29 cellular contexts compared by ENCODE assay signal in genomic region chrX:154295664-154296310, GRCh38. TPM values are rescaled to one million over a fixed set of nuclear protein-coding genes. Genes with fewer than 3 reads are reported as not detected.
DNase-seq lines count a peak whose midpoint lies in the region; ATAC-seq, FAIRE-seq and TF ChIP-seq lines count a peak whose summit lies in the region.
"Had no signal": no experiment of that assay in that cellular context is flagged by ENCODE, and none has a peak within 500 bp of the region (broad histone marks: within the 10 kb centered on the region; RNA-seq: fewer than 3 reads in every experiment).

Gene TKTL1, plus strand, starts transcription at chrX:154295795. Its CDS starts 65 bp downstream, at chrX:154295860.

- H3K4me3 ChIP-seq in K562 (no peak within 1 kb of the TSS), neural progenitor cell (no peak within 1 kb of the TSS), SK-N-SH (ENCODE audit: low read depth in 2 of 2, low read length in 1 of 2) (no peak within 1 kb of the TSS)

- H4K20me1 ChIP-seq in K562 (replicated peaks; ENCODE audit: control insufficient read depth, insufficient read depth, low read length), result no peaks in the 10 kb centered on the region
- H4K20me1 ChIP-seq in neural progenitor cell (ENCODE audit: low read depth), result no peaks in the 10 kb centered on the region
- no peaks in the 10 kb centered on the region for H4K20me1 ChIP-seq in SK-N-SH (ENCODE audit: insufficient read depth)

- no peak for DNase-seq in activated CD4-positive, alpha-beta T cell treated with anti-CD3 and anti-CD28 coated beads, Interleukin-2, amount 10 ng/mL, durations not matched to agents 7 days and 5 days
- no peak for DNase-seq in activated CD4-positive, alpha-beta T cell treated with anti-CD3 and anti-CD28 coated beads, Interleukin-2, amount 50 U/mL, for 48 hours
- DNase-seq in CD14-positive monocyte (ENCODE audit: low spot score) (no peak), K562 (ENCODE audit: extremely low read depth in 1 of 4, low spot score in 3 of 4) (no peak), neural progenitor cell (ENCODE audit: low spot score) (no peak), HuH-7.5 (ENCODE audit: low spot score) (no peak), SK-N-SH (no peak)
- DNase-seq: Calu3; DMS79 treated with DMSO at 0.1 percent for 48 hours; GF-D8; GOT3; HCEC 1CT; Karpas-422; NCI-H1092 treated with DMSO at 0.1 percent for 48 hours; NCI-H1436; NCI-H187 treated with DMSO at 0.1 percent for 48 hours; NCI-H2107; NCI-H446; NCI-H524 treated with DMSO at 0.1 percent for 48 hours; NCI-H82; NK-92 treated with Interleukin-12 subunit alpha and Interleukin-12 subunit beta, amount 100 ng/mL, for 24 hours; PC-3; SHP77 had no signal

- WGBS in K562 (ENCODE audit: insufficient coverage, low coverage, missing lambda C conversion rate), result 83% methylated on average over 27 of the region's 37 CpGs
- WGBS in SK-N-SH (ENCODE audit: low lambda C conversion rate), result 92% methylated on average over 17 of the region's 37 CpGs

- in situ Hi-C loops in K562 (cut with MboI), result no loop called here

- no peak within 1 kb of the TSS for H2AFZ ChIP-seq in K562 (ENCODE audit: low read depth, low read length)
- H2AFZ ChIP-seq in neural progenitor cell (replicated peaks), result no peak within 1 kb of the TSS
- no peak within 1 kb of the TSS for H2AFZ ChIP-seq in SK-N-SH (ENCODE audit: low read depth)

- TF ChIP-seq EP300 in K562 (IDR thresholded peaks at IDR 0.05; ENCODE audit: low read length), result no peak
- TF ChIP-seq EP300 in SK-N-SH (IDR thresholded peaks at IDR 0.05; ENCODE audit: borderline replicate concordance in 1 of 2, low read depth in 1 of 2, low read length in 1 of 2), result no peak

- H3K4me1 Mint-ChIP-seq in activated CD4-positive, alpha-beta T cell treated with anti-CD3 and anti-CD28 coated beads, Interleukin-2, amount 10 ng/mL, durations not matched to agents 7 days and 5 days, result no peaks in the 10 kb centered on the region
- H3K4me1 Mint-ChIP-seq in CD14-positive monocyte (peaks cover 28% of the 10 kb centered on the region), neural progenitor cell (no peaks in the 10 kb centered on the region)

- intact Hi-C loops in CD14-positive monocyte (cut with micrococcal nuclease) (no loop called here), K562 (cut with micrococcal nuclease) (no loop called here)

- no peak within 1 kb of the TSS for H3K9ac ChIP-seq in K562 (ENCODE audit: insufficient read depth in 1 of 2, low read depth in 2 of 2, low read length in 2 of 2)
- H3K9ac ChIP-seq in neural progenitor cell, result no peak within 1 kb of the TSS
- no peak within 1 kb of the TSS for H3K9ac ChIP-seq in SK-N-SH

- TF ChIP-seq POLR2A in K562 (conservative IDR thresholded peaks at IDR 0.05), result no peak

- TF ChIP-seq RAD21 in K562 (CRISPR knock-in tag; conservative IDR thresholded peaks at IDR 0.05 in 1 of 2, IDR thresholded peaks at IDR 0.05 in 1 of 2), result no peak
- no peak for TF ChIP-seq RAD21 in SK-N-SH (IDR thresholded peaks at IDR 0.05; ENCODE audit: low read length)

- H3K27ac ChIP-seq in K562 (ENCODE audit: extremely low read depth, low read depth, low read length) (no peak within 1 kb of the TSS), neural progenitor cell (no peak within 1 kb of the TSS), SK-N-SH (ENCODE audit: low read depth in 2 of 2, low read length in 1 of 2) (no peak within 1 kb of the TSS)
- H3K27ac ChIP-seq: 22Rv1, C4-2B had no signal

- H3K4me2 ChIP-seq in K562 (ENCODE audit: insufficient read depth, low read length) (no peak within 1 kb of the TSS), neural progenitor cell (no peak within 1 kb of the TSS), SK-N-SH (no peak within 1 kb of the TSS)

- no TSS peak for BruUV-seq in K562 (replicated peaks; lab: Mats Ljungman, UMichigan)

- no peak for TF ChIP-seq CTCF in CD14-positive monocyte (IDR thresholded peaks at IDR 0.05)
- TF ChIP-seq CTCF in K562 (IDR thresholded peaks at IDR 0.05 in 2 of 3, conservative IDR thresholded peaks at IDR 0.05 in 1 of 3; ENCODE audit: insufficient read depth in 2 of 3, low read depth in 1 of 3, low read length in 3 of 3), result no peak
- TF ChIP-seq CTCF in neural progenitor cell (IDR thresholded peaks at IDR 0.05), result no peak
- no peak for TF ChIP-seq CTCF in SK-N-SH (IDR thresholded peaks at IDR 0.05)

- H3K9me3 Mint-ChIP-seq in activated CD4-positive, alpha-beta T cell treated with anti-CD3 and anti-CD28 coated beads, Interleukin-2, amount 10 ng/mL, durations not matched to agents 7 days and 5 days, result no peaks in the 10 kb centered on the region
- peaks cover 0 to 26% (median 8%) of the 10 kb centered on the region in 7 donors for H3K9me3 Mint-ChIP-seq in CD14-positive monocyte
- peaks cover 30% of the 10 kb centered on the region for H3K9me3 Mint-ChIP-seq in neural progenitor cell

- H3K4me3 Mint-ChIP-seq in activated CD4-positive, alpha-beta T cell treated with anti-CD3 and anti-CD28 coated beads, Interleukin-2, amount 10 ng/mL, durations not matched to agents 7 days and 5 days, result no peak within 1 kb of the TSS
- H3K4me3 Mint-ChIP-seq in CD14-positive monocyte, result peak within 1 kb of the TSS in 1 of 2 donors; percentile 37
- H3K4me3 Mint-ChIP-seq in neural progenitor cell, result no peak within 1 kb of the TSS
- H3K4me3 Mint-ChIP-seq: B cell had no signal

- H3K9me1 ChIP-seq in K562 (ENCODE audit: control insufficient read depth, insufficient read depth, low read length), result no peaks in the 10 kb centered on the region

- H3F3A ChIP-seq in neural progenitor cell (ENCODE audit: low read depth) (no peaks in the 10 kb centered on the region), SK-N-SH (replicated peaks; ENCODE audit: insufficient read depth) (no peaks in the 10 kb centered on the region)

- no peaks in the 10 kb centered on the region for H3K36me3 Mint-ChIP-seq in activated CD4-positive, alpha-beta T cell treated with anti-CD3 and anti-CD28 coated beads, Interleukin-2, amount 10 ng/mL, durations not matched to agents 7 days and 5 days (ENCODE audit: low read depth)
- no peaks in the 10 kb centered on the region for H3K36me3 Mint-ChIP-seq in CD14-positive monocyte
- H3K36me3 Mint-ChIP-seq in neural progenitor cell, result no peaks in the 10 kb centered on the region

- H3K27me3 Mint-ChIP-seq in activated CD4-positive, alpha-beta T cell treated with anti-CD3 and anti-CD28 coated beads, Interleukin-2, amount 10 ng/mL, durations not matched to agents 7 days and 5 days, result no peaks in the 10 kb centered on the region
- H3K27me3 Mint-ChIP-seq in CD14-positive monocyte (ENCODE audit: low read depth in 3 of 3), result peaks cover 0 to 11% (median 0%) of the 10 kb centered on the region in 3 donors
- peaks cover 7% of the 10 kb centered on the region for H3K27me3 Mint-ChIP-seq in neural progenitor cell (ENCODE audit: insufficient read depth, low read depth)
- H3K27me3 Mint-ChIP-seq: B cell had no signal

- FAIRE-seq in K562 (lab: Jason Lieb, UNC), result no peak
- FAIRE-seq: GM12891 had no signal

- H3K27me3 ChIP-seq in K562 (ENCODE audit: control insufficient read depth in 2 of 2, insufficient read depth in 2 of 2, low read length in 2 of 2) (no peaks in the 10 kb centered on the region), neural progenitor cell (no peaks in the 10 kb centered on the region), SK-N-SH (ENCODE audit: insufficient read depth) (no peaks in the 10 kb centered on the region; the same call in 1 of the 2 replicates)

- H3K27ac Mint-ChIP-seq in activated CD4-positive, alpha-beta T cell treated with anti-CD3 and anti-CD28 coated beads, Interleukin-2, amount 10 ng/mL, durations not matched to agents 7 days and 5 days, result peak within 1 kb of the TSS; percentile 36
- H3K27ac Mint-ChIP-seq in CD14-positive monocyte, result peak within 1 kb of the TSS in 5 of 7 donors; percentile 2 to 82 (median 69)
- peak within 1 kb of the TSS; percentile 42 for H3K27ac Mint-ChIP-seq in neural progenitor cell
- H3K27ac Mint-ChIP-seq: B cell had no signal

- H3K36me3 ChIP-seq in K562 (ENCODE audit: control insufficient read depth, insufficient read depth, low read length), result no peaks in the 10 kb centered on the region
- H3K36me3 ChIP-seq in neural progenitor cell, result no peaks in the 10 kb centered on the region
- H3K36me3 ChIP-seq in SK-N-SH (replicated peaks in 1 of 2; ENCODE audit: control insufficient read depth in 1 of 2, insufficient read depth in 2 of 2, low read length in 1 of 2), result no peaks in the 10 kb centered on the region

- CTCF ChIA-PET in activated CD4-positive, alpha-beta T cell treated with anti-CD3 and anti-CD28 coated beads, Interleukin-2, amount 10 ng/mL, durations not matched to agents 7 days and 5 days (lab: Charles Lee), result no interaction called here
- CTCF ChIA-PET in K562 (lab: Yijun Ruan, JAX; ENCODE audit: low intra/inter-chr PET ratio) (no interaction called here), SK-N-SH (lab: Yijun Ruan, JAX) (interaction anchor here (0.7 kb wide), 1 partner anchor 12 kb away, joined by 3 read pairs; no protein-coding TSS in a partner anchor)

- POLR2A ChIA-PET in activated CD4-positive, alpha-beta T cell treated with anti-CD3 and anti-CD28 coated beads, Interleukin-2, amount 10 ng/mL, durations not matched to agents 7 days and 5 days (lab: Charles Lee), result no interaction called here
- POLR2A ChIA-PET in K562 (lab: Yijun Ruan, JAX), result interaction anchor here (1.0 kb wide), 1 partner anchor 269 kb away, joined by 4 read pairs; no protein-coding TSS in a partner anchor
- POLR2A ChIA-PET in SK-N-SH (lab: Yijun Ruan, JAX), result no interaction called here

- H3K9me2 ChIP-seq in SK-N-SH, result no peaks in the 10 kb centered on the region

- H3K79me2 ChIP-seq in K562 (ENCODE audit: control insufficient read depth, insufficient read depth, low read length) (no peaks in the 10 kb centered on the region), neural progenitor cell (ENCODE audit: low read depth) (no peaks in the 10 kb centered on the region), SK-N-SH (ENCODE audit: insufficient read depth) (no peaks in the 10 kb centered on the region)

- ATAC-seq in K562, result no peak
- no peak for ATAC-seq in HG03025 (IDR thresholded peaks at IDR 0.05; ENCODE audit: low FRiP score, unreplicated experiment)
- ATAC-seq: PC-3 had no signal

- H3K4me1 ChIP-seq in K562 (replicated peaks in 1 of 2; ENCODE audit: control insufficient read depth in 2 of 2, insufficient read depth in 2 of 2, low read length in 2 of 2) (peaks cover 0 to 9% of the 10 kb centered on the region in 2 experiments; a peak in 1 of 5 replicates), neural progenitor cell (no peaks in the 10 kb centered on the region), SK-N-SH (ENCODE audit: control insufficient read depth in 1 of 2, insufficient read depth in 2 of 2, low read depth in 1 of 2, low read length in 1 of 2) (no peaks in the 10 kb centered on the region)

- no peaks in the 10 kb centered on the region for H3K9me3 ChIP-seq in K562 (replicated peaks; ENCODE audit: control insufficient read depth, insufficient read depth, low read depth, low read length)
- H3K9me3 ChIP-seq in neural progenitor cell (ENCODE audit: low read depth), result peaks cover 7% of the 10 kb centered on the region
- no peaks in the 10 kb centered on the region for H3K9me3 ChIP-seq in SK-N-SH

RNA-seq across cellular contexts. Expression of gene TKTL1, which starts in this region (rescaled TPM):
- total RNA-seq in activated CD4-positive, alpha-beta T cell treated with anti-CD3 and anti-CD28 coated beads, Interleukin-2, amount 10 ng/mL, durations not matched to agents 7 days and 5 days, result 1 to 10 TPM; 4.2 to 5.2 TPM
- polyA plus RNA-seq in CD14-positive monocyte (under 1 TPM; 0.20 to 0.60 TPM), K562 (2011; rRNA removed) (0.18 and 0.64 TPM in 2 replicates), K562 (2014; fragmentation: Illumina TruSeq; extraction: Trizol) (0.51 and 0.71 TPM in 2 replicates), K562 (2014; fragmentation: Nextera tagmentation; extraction: Ambion mirVana) (under 1 TPM; 0.18 to 0.71 TPM), K562 (2014; rRNA removed) (0.38 and 0.62 TPM in 2 replicates), SK-N-SH (2012; rRNA removed) (0.02 TPM in 1 of 2 replicates, not detected in the other)
- not detected in 2 replicates for total RNA-seq in K562 (2011; cell fraction: chromatin; rRNA removed; ENCODE audit: low replicate concordance)
- not detected in 2 replicates for total RNA-seq in K562 (2011; cell fraction: nucleolus; rRNA removed)
- total RNA-seq in K562 (2011; cell fraction: nucleoplasm; rRNA removed), result 0.66 TPM in 1 of 2 replicates, not detected in the other
- total RNA-seq in K562 (2014; rRNA removed) (0.54 and 0.61 TPM in 2 replicates), K562 (2014; rRNA removed; fragmentation: Illumina TruSeq; extraction: Trizol) (0.29 and 0.44 TPM in 2 replicates), K562 (2015; rRNA removed; fragmentation: Illumina TruSeq; extraction: Trizol) (0.19 and 0.29 TPM in 2 replicates), K562 (2021) (0.35 and 0.51 TPM in 2 replicates), neural progenitor cell (ENCODE audit: low replicate concordance) (0.22 TPM in 1 of 2 replicates, not detected in the other)
- polyA plus RNA-seq in K562 (2011; cell fraction: cytosol; rRNA removed), result 0.37 and 0.66 TPM in 2 replicates
- polyA plus RNA-seq in K562 (2011; cell fraction: nucleus; rRNA removed), result 0.10 and 0.21 TPM in 2 replicates
- polyA plus RNA-seq in K562 (2012), result 0.52 and 2.2 TPM in 2 replicates
- polyA minus RNA-seq in K562 (2011; rRNA and poly(A)+ RNA removed), result 0.14 and 0.45 TPM in 2 replicates
- not detected in 2 replicates for polyA minus RNA-seq in K562 (2011; cell fraction: cytosol; rRNA and poly(A)+ RNA removed)
- polyA minus RNA-seq in K562 (2011; cell fraction: nucleus; rRNA and poly(A)+ RNA removed), result 0.67 TPM in 1 of 2 replicates, not detected in the other
- polyA plus RNA-seq in SK-N-SH (2012; cell fraction: cytosol; rRNA removed), result 0.01 TPM in 1 of 2 replicates, not detected in the other
- polyA plus RNA-seq in SK-N-SH (2012; cell fraction: nucleus; rRNA removed), result not detected in 2 replicates
- total RNA-seq: Calu3, PC-3, RPMI7951 had no signal
